ENCODE assay signal across 8 cellular contexts in the genomic region with DNA sequence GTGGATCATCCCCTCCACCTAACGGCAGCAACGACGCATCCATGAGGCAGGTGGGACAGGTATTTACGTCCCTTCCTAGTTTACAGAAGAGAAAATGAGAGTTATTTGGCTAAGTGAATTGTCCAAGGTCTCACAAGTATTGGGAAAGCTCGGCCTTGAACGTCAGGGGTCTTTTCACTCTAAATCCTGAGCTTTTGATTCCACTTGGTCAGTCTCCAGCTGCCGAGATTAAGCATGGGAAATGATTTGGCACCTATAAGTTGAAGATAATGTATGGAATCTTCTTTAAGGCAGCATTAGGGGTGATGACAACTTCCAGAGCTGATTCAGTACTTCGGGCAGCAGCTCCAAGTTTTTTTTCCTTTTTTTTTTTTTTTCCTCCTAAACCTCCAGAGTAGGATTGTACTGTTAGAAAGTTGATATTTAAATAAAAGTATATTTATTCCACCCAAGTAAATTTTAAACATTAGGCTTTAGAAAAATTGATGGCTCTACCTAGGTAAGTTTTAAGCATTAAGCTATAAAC. TPM values are rescaled to one million over a fixed set of nuclear protein-coding genes. Genes with fewer than 3 reads are reported as not detected.
DNase-seq lines count a peak whose midpoint lies in the region; ATAC-seq, FAIRE-seq and TF ChIP-seq lines count a peak whose summit lies in the region.

No MANE protein-coding gene starts in this region.

- no peak for FAIRE-seq in keratinocyte (lab: Jason Lieb, UNC)

- H3K4me3 ChIP-seq in keratinocyte (ENCODE audit: control insufficient read depth in 2 of 3, extremely low read depth in 1 of 3, insufficient read depth in 2 of 3, low read depth in 1 of 3, low read length in 3 of 3) (peak overlapping the region; percentile 88 to 99 (median 90)), tibial artery (peak overlapping the region; percentile 92 to 99)

- DNase-seq in activated T-cell treated with anti-CD3 and anti-CD28 coated beads, Interleukin-2, amount 50 U/mL, for 4 hours, result no peak
- no peak for DNase-seq in activated T-cell treated with anti-CD3 and anti-CD28 coated beads for 4 hours
- DNase-seq in keratinocyte (ENCODE audit: low read depth, low spot score), result no peak
- DNase-seq in tibial artery, result no peak
- DNase-seq in NCI-H1092 treated with DMSO at 0.1 percent for 48 hours (lab: John Stamatoyannopoulos, UW), result no peak

- no peaks in the 10 kb centered on the region for H3K36me3 Mint-ChIP-seq in activated T-cell treated with anti-CD3 and anti-CD28 coated beads, Interleukin-2, amount 50 U/mL, for 4 hours (ENCODE audit: insufficient read depth)
- no peaks in the 10 kb centered on the region for H3K36me3 Mint-ChIP-seq in activated naive CD8-positive, alpha-beta T cell

- TF ChIP-seq CTCF in keratinocyte (optimal IDR thresholded peaks at IDR 0.05 in 1 of 3, IDR thresholded peaks at IDR 0.05 in 1 of 3, conservative IDR thresholded peaks at IDR 0.05 in 1 of 3; ENCODE audit: extremely low read depth in 1 of 3, insufficient read depth in 2 of 3, low read length in 3 of 3) (no peak), tibial artery (IDR thresholded peaks at IDR 0.05) (no peak)

- no peaks in the 10 kb centered on the region for H3K27me3 ChIP-seq in keratinocyte (ENCODE audit: control insufficient read depth, extremely low read depth, insufficient read depth, low read length)
- no peaks in the 10 kb centered on the region for H3K27me3 ChIP-seq in tibial artery

- peaks cover 7% of the 10 kb centered on the region for H3K4me1 Mint-ChIP-seq in activated T-cell treated with anti-CD3 and anti-CD28 coated beads, Interleukin-2, amount 50 U/mL, for 4 hours (ENCODE audit: low read depth)
- H3K4me1 Mint-ChIP-seq in activated naive CD8-positive, alpha-beta T cell (ENCODE audit: low read depth), result peaks cover 14% of the 10 kb centered on the region

- H3K9me3 ChIP-seq in keratinocyte (ENCODE audit: control insufficient read depth, low read depth, low read length) (no peaks in the 10 kb centered on the region), tibial artery (no peaks in the 10 kb centered on the region)

- no peaks in the 10 kb centered on the region for H4K20me1 ChIP-seq in keratinocyte (ENCODE audit: control insufficient read depth, extremely low read depth, insufficient read depth, low read length)

- no peak overlapping the region for H3K27ac ChIP-seq in keratinocyte (ENCODE audit: control insufficient read depth, insufficient read depth, low read length)
- H3K27ac ChIP-seq in tibial artery, result peak overlapping the region; percentile 72 to 74

- dilution Hi-C loops in keratinocyte (cut with MboI; ENCODE audit: extremely low pct_ligation_motif_present, low sequenced_read_pairs), result no loop called here

- no peaks in the 10 kb centered on the region for H3K27me3 Mint-ChIP-seq in activated T-cell treated with anti-CD3 and anti-CD28 coated beads, Interleukin-2, amount 50 U/mL, for 4 hours (ENCODE audit: low read depth)
- H3K27me3 Mint-ChIP-seq in activated naive CD8-positive, alpha-beta T cell, result no peaks in the 10 kb centered on the region

- no peaks in the 10 kb centered on the region for H3K9me1 ChIP-seq in keratinocyte (ENCODE audit: control insufficient read depth, extremely low read depth, insufficient read depth, low read length)

- H3K9ac ChIP-seq in keratinocyte (ENCODE audit: control insufficient read depth, extremely low read depth, insufficient read depth, low read length), result peak overlapping the region; percentile 68

- H3K4me1 ChIP-seq in keratinocyte (ENCODE audit: control insufficient read depth, extremely low read depth, insufficient read depth, low read length) (peaks cover 13% of the 10 kb centered on the region), tibial artery (peaks cover 0 to 15% (median 2%) of the 10 kb centered on the region in 4 donors)

- no peaks in the 10 kb centered on the region for H3K36me3 ChIP-seq in keratinocyte (ENCODE audit: control insufficient read depth in 2 of 2, extremely low read depth in 1 of 2, insufficient read depth in 2 of 2, low read length in 2 of 2)
- no peaks in the 10 kb centered on the region for H3K36me3 ChIP-seq in tibial artery

- peak overlapping the region; percentile 59 for H3K27ac Mint-ChIP-seq in activated naive CD8-positive, alpha-beta T cell

- H3K9me3 Mint-ChIP-seq in activated T-cell treated with anti-CD3 and anti-CD28 coated beads, Interleukin-2, amount 50 U/mL, for 4 hours, result no peaks in the 10 kb centered on the region
- H3K9me3 Mint-ChIP-seq in activated naive CD8-positive, alpha-beta T cell (ENCODE audit: low read depth), result no peaks in the 10 kb centered on the region

- H3K4me3 Mint-ChIP-seq in activated T-cell treated with anti-CD3 and anti-CD28 coated beads, Interleukin-2, amount 50 U/mL, for 4 hours, result peak overlapping the region; percentile 84
- H3K4me3 Mint-ChIP-seq in activated naive CD8-positive, alpha-beta T cell, result peak overlapping the region; percentile 88

- peak overlapping the region; percentile 99 for H2AFZ ChIP-seq in keratinocyte (ENCODE audit: control insufficient read depth, low read length)

- peak overlapping the region; percentile 96 for H3K4me2 ChIP-seq in keratinocyte (ENCODE audit: control insufficient read depth, extremely low read depth, insufficient read depth, low read depth, low read length)

- no peak for ATAC-seq in activated T-cell treated with anti-CD3 and anti-CD28 coated beads, Interleukin-2, amount 50 U/mL, for 4 hours
- ATAC-seq in HG02588 (IDR thresholded peaks at IDR 0.05; ENCODE audit: unreplicated experiment) (no peak), HG02610 (IDR thresholded peaks at IDR 0.05; ENCODE audit: unreplicated experiment) (no peak)

- intact Hi-C loops in tibial artery (cut with DNase I; ENCODE audit: low total_unique reads), result no loop called here

- no peaks in the 10 kb centered on the region for H3K79me2 ChIP-seq in keratinocyte (ENCODE audit: control insufficient read depth, insufficient read depth, low read length)

RNA-seq across cellular contexts. Expression of gene FAM234B, which starts 0.7 kb away (rescaled TPM):
- total RNA-seq in activated T-cell treated with anti-CD3 and anti-CD28 coated beads, Interleukin-2, amount 50 U/mL, for 4 hours, result 1 to 10 TPM; 8.0 to 8.7 (median 8.4) TPM
- polyA plus RNA-seq in keratinocyte, result 3.4 to 5.1 TPM (median 4.5 TPM) in 3 replicates
- 1.5 TPM for polyA plus RNA-seq in keratinocyte (2011; ENCODE audit: low read depth)
- 1.2 and 1.9 TPM in 2 replicates for polyA plus RNA-seq in keratinocyte (2011; cell fraction: cytosol; rRNA removed)
- 6.5 and 8.5 TPM in 2 replicates for polyA plus RNA-seq in keratinocyte (2011; cell fraction: nucleus; rRNA removed)
- 2.6 and 3.7 TPM in 2 replicates for polyA plus RNA-seq in keratinocyte (2012; ENCODE audit: low replicate concordance)
- 3.0 to 13.5 TPM (median 13.4 TPM) in 3 replicates for polyA minus RNA-seq in keratinocyte
- polyA minus RNA-seq in keratinocyte (2011; cell fraction: cytosol; rRNA and poly(A)+ RNA removed), result 3.5 TPM
- 10.1 and 12.3 TPM in 2 replicates for polyA minus RNA-seq in keratinocyte (2011; cell fraction: nucleus; rRNA and poly(A)+ RNA removed)

RNA-seq across cellular contexts. Expression of gene HEBP1, which starts 44.9 kb away (rescaled TPM):
- 10 to 100 TPM in 2 of 3 donors, 1 to 10 TPM in 1; 9.0 to 10.6 (median 10.3) TPM for total RNA-seq in activated T-cell treated with anti-CD3 and anti-CD28 coated beads, Interleukin-2, amount 50 U/mL, for 4 hours
- 21.5 to 36.9 TPM (median 24.8 TPM) in 3 replicates for polyA plus RNA-seq in keratinocyte
- polyA plus RNA-seq in keratinocyte (2011; ENCODE audit: low read depth), result 28.6 TPM
- 35.3 and 35.7 TPM in 2 replicates for polyA plus RNA-seq in keratinocyte (2011; cell fraction: cytosol; rRNA removed)
- polyA plus RNA-seq in keratinocyte (2011; cell fraction: nucleus; rRNA removed), result 22.6 and 24.5 TPM in 2 replicates
- 36.8 and 44.2 TPM in 2 replicates for polyA plus RNA-seq in keratinocyte (2012; ENCODE audit: low replicate concordance)
- 14.2 to 40.1 TPM (median 18.3 TPM) in 3 replicates for polyA minus RNA-seq in keratinocyte
- polyA minus RNA-seq in keratinocyte (2011; cell fraction: cytosol; rRNA and poly(A)+ RNA removed), result 26.5 TPM
- polyA minus RNA-seq in keratinocyte (2011; cell fraction: nucleus; rRNA and poly(A)+ RNA removed), result 3.6 and 8.8 TPM in 2 replicates

RNA-seq across cellular contexts. Expression of gene GSG1, which starts 58.5 kb away (rescaled TPM):
- not detected for total RNA-seq in activated T-cell treated with anti-CD3 and anti-CD28 coated beads, Interleukin-2, amount 50 U/mL, for 4 hours
- polyA plus RNA-seq in keratinocyte, result 0.05 TPM in 1 of 3 replicates, not detected in the others
- polyA plus RNA-seq in keratinocyte (2011; ENCODE audit: low read depth), result not detected
- polyA plus RNA-seq in keratinocyte (2011; cell fraction: cytosol; rRNA removed), result not detected in 2 replicates
- polyA plus RNA-seq in keratinocyte (2011; cell fraction: nucleus; rRNA removed), result not detected in 2 replicates
- polyA plus RNA-seq in keratinocyte (2012; ENCODE audit: low replicate concordance), result 0.14 and 0.16 TPM in 2 replicates
- 0.46 TPM in 1 of 3 replicates, not detected in the others for polyA minus RNA-seq in keratinocyte
- not detected for polyA minus RNA-seq in keratinocyte (2011; cell fraction: cytosol; rRNA and poly(A)+ RNA removed)
- not detected in 2 replicates for polyA minus RNA-seq in keratinocyte (2011; cell fraction: nucleus; rRNA and poly(A)+ RNA removed)
